Comparison of ENCODE assay signal across 16 cellular contexts in genomic region chr16:81904320-81904719, GRCh38.
DNase-seq lines count a peak whose midpoint lies in the region; ATAC-seq and TF ChIP-seq lines count a peak whose summit lies in the region.
"Had no signal": no experiment of that assay in that cellular context is flagged by ENCODE, and none has a peak within 500 bp of the region (broad histone marks: within the 10 kb centered on the region; RNA-seq: fewer than 3 reads in every experiment).

No MANE protein-coding gene starts in this region.

- H3K27me3 Mint-ChIP-seq in WTC11 (ENCODE audit: low read depth) (no peaks in the 10 kb centered on the region), activated B cell treated with CpG ODN at 0.5 μM for 24 hours (no peaks in the 10 kb centered on the region), nephron progenitor cell (ENCODE audit: low read depth, poor library complexity) (no peaks in the 10 kb centered on the region)
- H3K27me3 Mint-ChIP-seq: CD4-positive, alpha-beta memory T cell had no signal

- no peak overlapping the region for H3K4me2 ChIP-seq in PC-3 (ENCODE audit: low read length)

- no peaks in the 10 kb centered on the region for H3K27me3 ChIP-seq in sigmoid colon
- no peaks in the 10 kb centered on the region for H3K27me3 ChIP-seq in WERI-Rb-1 (ENCODE audit: insufficient read depth, low read depth, severe bottlenecking)
- no peaks in the 10 kb centered on the region for H3K27me3 ChIP-seq in PC-3 (ENCODE audit: low read length)

- TF ChIP-seq EP300 in sigmoid colon (IDR thresholded peaks at IDR 0.05), result no peak

- TF ChIP-seq CTCF in WTC11 (IDR thresholded peaks at IDR 0.05) (no peak), activated B cell treated with CpG ODN at 0.5 μM for 24 hours (IDR thresholded peaks at IDR 0.05) (no peak), nephron progenitor cell (IDR thresholded peaks at IDR 0.05) (no peak), sigmoid colon (IDR thresholded peaks at IDR 0.05) (no peak), WERI-Rb-1 (IDR thresholded peaks at IDR 0.05; ENCODE audit: low read depth, low read length) (no peak), PC-3 (conservative IDR thresholded peaks at IDR 0.05; ENCODE audit: low read depth, low read length) (no peak)

- POLR2A ChIA-PET in WTC11 (lab: Charles Lee), result no interaction called here
- POLR2A ChIA-PET in activated B cell treated with CpG ODN at 0.5 μM for 24 hours (lab: Charles Lee), result no interaction called here
- POLR2A ChIA-PET in PC-3 (lab: Charles Lee; ENCODE audit: unreplicated experiment), result no interaction called here

- no peak for TF ChIP-seq POLR2A in sigmoid colon (IDR thresholded peaks at IDR 0.05)

- BruUV-seq in PC-3 (replicated peaks; lab: Mats Ljungman, UMichigan), result no TSS peak

- H3K27ac ChIP-seq in sigmoid colon (no peak overlapping the region), WERI-Rb-1 (no peak overlapping the region), PC-3 (ENCODE audit: low read length) (no peak overlapping the region)
- H3K27ac ChIP-seq: GM23248 had no signal

- H3K27ac Mint-ChIP-seq in WTC11 (peak overlapping the region; percentile 39; the same call in 1 of the 2 replicates), activated B cell treated with CpG ODN at 0.5 μM for 24 hours (peak overlapping the region; percentile 30), nephron progenitor cell (peak overlapping the region; percentile 72)
- H3K27ac Mint-ChIP-seq: CD4-positive, alpha-beta memory T cell had no signal

- peaks cover 11% of the 10 kb centered on the region for H3K9me3 Mint-ChIP-seq in WTC11
- no peaks in the 10 kb centered on the region for H3K9me3 Mint-ChIP-seq in activated B cell treated with CpG ODN at 0.5 μM for 24 hours
- peaks cover 15% of the 10 kb centered on the region for H3K9me3 Mint-ChIP-seq in nephron progenitor cell

- H4K20me1 ChIP-seq in PC-3 (ENCODE audit: low read length), result no peaks in the 10 kb centered on the region

- H3K4me3 Mint-ChIP-seq in WTC11 (no peak overlapping the region), activated B cell treated with CpG ODN at 0.5 μM for 24 hours (no peak overlapping the region), nephron progenitor cell (no peak overlapping the region)
- H3K4me3 Mint-ChIP-seq: CD4-positive, alpha-beta memory T cell had no signal

- H3K9ac ChIP-seq in PC-3 (ENCODE audit: low read length), result no peak overlapping the region
- H3K9ac ChIP-seq: GM23248 had no signal

- H3K36me3 Mint-ChIP-seq in WTC11, result peaks cover 9% of the 10 kb centered on the region
- H3K36me3 Mint-ChIP-seq in activated B cell treated with CpG ODN at 0.5 μM for 24 hours (ENCODE audit: low read depth), result peaks cover 91% of the 10 kb centered on the region
- H3K36me3 Mint-ChIP-seq in nephron progenitor cell (ENCODE audit: low read depth), result peaks cover 26% of the 10 kb centered on the region
- H3K36me3 Mint-ChIP-seq: CD4-positive, alpha-beta memory T cell had no signal

- H3K4me3 ChIP-seq in sigmoid colon, result no peak overlapping the region
- H3K4me3 ChIP-seq in WERI-Rb-1 (ENCODE audit: low read depth, low read length), result no peak overlapping the region
- H3K4me3 ChIP-seq in PC-3 (ENCODE audit: low read length), result no peak overlapping the region
- H3K4me3 ChIP-seq: GM23248 had no signal

- WGBS in sigmoid colon, 2 donors, result 96% methylated on average over 8 of the region's 8 CpGs

- no peaks in the 10 kb centered on the region for H3K9me3 ChIP-seq in sigmoid colon
- no peaks in the 10 kb centered on the region for H3K9me3 ChIP-seq in WERI-Rb-1 (ENCODE audit: severe bottlenecking)
- no peaks in the 10 kb centered on the region for H3K9me3 ChIP-seq in PC-3 (ENCODE audit: low read length)

- H3K36me3 ChIP-seq in sigmoid colon (no peaks in the 10 kb centered on the region), WERI-Rb-1 (no peaks in the 10 kb centered on the region), PC-3 (ENCODE audit: low read depth, low read length) (no peaks in the 10 kb centered on the region)

- no peak for ATAC-seq in WTC11
- no peak for ATAC-seq in activated B cell treated with CpG ODN at 0.5 μM for 24 hours (ENCODE audit: low read depth)
- no peak for ATAC-seq in PC-3

- no peaks in the 10 kb centered on the region for H3K79me2 ChIP-seq in PC-3 (ENCODE audit: low read length)

- no peak overlapping the region for H2AFZ ChIP-seq in PC-3 (ENCODE audit: low read length)
- H2AFZ ChIP-seq: GM23248 had no signal

- H3K4me1 ChIP-seq in sigmoid colon, result no peaks in the 10 kb centered on the region
- H3K4me1 ChIP-seq in PC-3 (ENCODE audit: insufficient read depth, low read length), result peaks cover 16% of the 10 kb centered on the region

- H3K4me1 Mint-ChIP-seq in WTC11 (no peaks in the 10 kb centered on the region), activated B cell treated with CpG ODN at 0.5 μM for 24 hours (no peaks in the 10 kb centered on the region), nephron progenitor cell (no peaks in the 10 kb centered on the region)
- H3K4me1 Mint-ChIP-seq: CD4-positive, alpha-beta memory T cell had no signal

- H3K9me2 ChIP-seq in PC-3 (replicated peaks; ENCODE audit: low read length), result no peaks in the 10 kb centered on the region

- peaks cover 3% of the 10 kb centered on the region for H3F3A ChIP-seq in PC-3 (ENCODE audit: low read length, unreplicated experiment)

- CTCF ChIA-PET in WTC11 (lab: Charles Lee), result interaction anchor here (1.1 to 3.3 kb wide), 3 partner anchors 25 to 93 kb away, joined by 4 to 12 read pairs (median 10); no protein-coding TSS in a partner anchor
- CTCF ChIA-PET in activated B cell treated with CpG ODN at 0.5 μM for 24 hours (lab: Charles Lee), result interaction anchor here (0.6 kb wide), 1 partner anchor 163 kb away, joined by 4 read pairs; no protein-coding TSS in a partner anchor
- CTCF ChIA-PET in PC-3 (lab: Charles Lee), result no interaction called here

- intact Hi-C loops in activated B cell treated with CpG ODN at 0.5 μM for 24 hours (cut with micrococcal nuclease), result no loop called here
- intact Hi-C loops in sigmoid colon (cut with DNase I), result no loop called here
- intact Hi-C loops in PC-3 (cut with micrococcal nuclease), result no loop called here

- DNase-seq in WTC11 (ENCODE audit: low spot score), result no peak
- no peak for DNase-seq in activated B cell treated with CpG ODN at 0.5 μM for 24 hours
- DNase-seq in nephron progenitor cell, result no peak
- DNase-seq in sigmoid colon, result peak; percentile 28
- no peak for DNase-seq in WERI-Rb-1
- no peak for DNase-seq in OCI-M2 (lab: John Stamatoyannopoulos, UW; ENCODE audit: unreplicated experiment)
- DNase-seq in PC-3, result no peak
- DNase-seq: C1 segment of cervical spinal cord; Calu3; CD4-positive, alpha-beta memory T cell; COR-L47; DMS53; DND-41; GM23248; H7; HCEC 1CT had no signal

TF ChIP-seq in WTC11, 78 proteins besides CTCF, POLR2A, EP300 and RAD21 (continues in another document):
- TF ChIP-seq, protein P1, sequence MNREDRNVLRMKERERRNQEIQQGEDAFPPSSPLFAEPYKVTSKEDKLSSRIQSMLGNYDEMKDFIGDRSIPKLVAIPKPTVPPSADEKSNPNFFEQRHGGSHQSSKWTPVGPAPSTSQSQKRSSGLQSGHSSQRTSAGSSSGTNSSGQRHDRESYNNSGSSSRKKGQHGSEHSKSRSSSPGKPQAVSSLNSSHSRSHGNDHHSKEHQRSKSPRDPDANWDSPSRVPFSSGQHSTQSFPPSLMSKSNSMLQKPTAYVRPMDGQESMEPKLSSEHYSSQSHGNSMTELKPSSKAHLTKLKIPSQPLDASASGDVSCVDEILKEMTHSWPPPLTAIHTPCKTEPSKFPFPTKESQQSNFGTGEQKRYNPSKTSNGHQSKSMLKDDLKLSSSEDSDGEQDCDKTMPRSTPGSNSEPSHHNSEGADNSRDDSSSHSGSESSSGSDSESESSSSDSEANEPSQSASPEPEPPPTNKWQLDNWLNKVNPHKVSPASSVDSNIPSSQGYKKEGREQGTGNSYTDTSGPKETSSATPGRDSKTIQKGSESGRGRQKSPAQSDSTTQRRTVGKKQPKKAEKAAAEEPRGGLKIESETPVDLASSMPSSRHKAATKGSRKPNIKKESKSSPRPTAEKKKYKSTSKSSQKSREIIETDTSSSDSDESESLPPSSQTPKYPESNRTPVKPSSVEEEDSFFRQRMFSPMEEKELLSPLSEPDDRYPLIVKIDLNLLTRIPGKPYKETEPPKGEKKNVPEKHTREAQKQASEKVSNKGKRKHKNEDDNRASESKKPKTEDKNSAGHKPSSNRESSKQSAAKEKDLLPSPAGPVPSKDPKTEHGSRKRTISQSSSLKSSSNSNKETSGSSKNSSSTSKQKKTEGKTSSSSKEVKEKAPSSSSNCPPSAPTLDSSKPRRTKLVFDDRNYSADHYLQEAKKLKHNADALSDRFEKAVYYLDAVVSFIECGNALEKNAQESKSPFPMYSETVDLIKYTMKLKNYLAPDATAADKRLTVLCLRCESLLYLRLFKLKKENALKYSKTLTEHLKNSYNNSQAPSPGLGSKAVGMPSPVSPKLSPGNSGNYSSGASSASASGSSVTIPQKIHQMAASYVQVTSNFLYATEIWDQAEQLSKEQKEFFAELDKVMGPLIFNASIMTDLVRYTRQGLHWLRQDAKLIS (CRISPR knock-in tag; IDR thresholded peaks at IDR 0.05; ENCODE audit: borderline replicate concordance), result no peak
- TF ChIP-seq ZNF671 (CRISPR knock-in tag; IDR thresholded peaks at IDR 0.05) (no peak), ZNF138 (CRISPR knock-in tag; conservative IDR thresholded peaks at IDR 0.05) (no peak), GABPB1 (CRISPR knock-in tag; IDR thresholded peaks at IDR 0.05) (no peak), JUN (CRISPR knock-in tag; IDR thresholded peaks at IDR 0.05) (no peak), KAT7 (CRISPR knock-in tag; IDR thresholded peaks at IDR 0.05; ENCODE audit: borderline replicate concordance) (no peak), SOX15 (CRISPR knock-in tag; IDR thresholded peaks at IDR 0.05) (no peak)
- TF ChIP-seq, protein P2, sequence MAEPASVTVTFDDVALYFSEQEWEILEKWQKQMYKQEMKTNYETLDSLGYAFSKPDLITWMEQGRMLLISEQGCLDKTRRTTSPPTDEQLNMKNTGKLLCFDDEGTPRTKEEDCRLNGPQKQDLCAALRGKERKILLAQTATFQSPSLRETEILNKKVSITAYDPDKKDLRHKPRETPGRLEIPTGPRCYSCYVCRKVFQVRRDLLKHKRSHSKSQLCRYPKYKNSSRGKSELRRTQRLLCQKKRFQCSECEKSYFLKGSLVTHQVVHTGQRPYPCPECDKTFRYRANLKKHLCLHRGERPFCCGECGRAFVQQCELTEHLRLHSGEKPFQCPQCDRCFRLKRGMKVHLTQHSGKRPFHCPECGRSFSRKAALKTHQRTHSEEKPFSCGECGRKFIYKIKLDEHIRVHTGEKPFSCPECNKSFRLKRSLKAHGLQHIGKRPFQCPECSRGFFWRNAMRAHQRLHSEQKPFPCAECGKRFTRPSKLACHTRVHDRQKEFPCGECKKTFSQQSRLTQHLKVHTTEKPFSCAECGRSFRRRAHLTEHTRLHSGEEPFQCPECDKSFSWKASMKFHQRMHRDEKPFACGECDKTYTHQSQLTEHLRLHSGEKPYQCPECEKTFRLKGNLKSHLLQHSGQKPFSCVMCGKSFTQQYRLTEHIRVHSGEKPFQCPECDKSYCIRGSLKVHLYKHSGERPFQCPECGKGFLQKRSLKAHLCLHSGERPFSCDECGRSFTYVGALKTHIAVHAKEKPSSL (CRISPR knock-in tag; conservative IDR thresholded peaks at IDR 0.05), result no peak
